Comparison of ENCODE assay signal across 1 cellular context in genomic region chr19:52028027-52028779, GRCh38.
TF ChIP-seq lines count a peak whose summit lies in the region.

ZNF614 (minus strand) TSS chr19:52028379; CDS start chr19:52025745, 2,634 bp downstream.

TF ChIP-seq in HepG2, 621 proteins besides CTCF, POLR2A, EP300 and RAD21 (continued from another document and continues in another):
- TF ChIP-seq BCLAF1 (IDR thresholded peaks at IDR 0.05) (no peak), DBP (CRISPR knock-in tag; IDR thresholded peaks at IDR 0.05; ENCODE audit: not compliant biosample characterization) (no peak), SP2 (CRISPR knock-in tag; IDR thresholded peaks at IDR 0.05) (no peak), ZNF207 (IDR thresholded peaks at IDR 0.05; ENCODE audit: borderline replicate concordance) (no peak), JDP2 (CRISPR knock-in tag; IDR thresholded peaks at IDR 0.05; ENCODE audit: borderline replicate concordance) (no peak), HDAC1 (CRISPR knock-in tag; IDR thresholded peaks at IDR 0.05) (peak; percentile 89), FOXA1 (IDR thresholded peaks at IDR 0.05) (no peak), FOXA1 (CRISPR knock-in tag; IDR thresholded peaks at IDR 0.05) (peak; percentile 24; the same call in 1 of the 2 replicates), KDM6A (CRISPR knock-in tag; IDR thresholded peaks at IDR 0.05; ENCODE audit: low read depth) (no peak), KLF13 (CRISPR knock-in tag; IDR thresholded peaks at IDR 0.05) (no peak), POGZ (CRISPR knock-in tag; IDR thresholded peaks at IDR 0.05) (peak; percentile 95), ZNF672 (CRISPR knock-in tag; IDR thresholded peaks at IDR 0.05) (no peak), DMAP1 (CRISPR knock-in tag; IDR thresholded peaks at IDR 0.05) (peak; percentile 96), CEBPG (CRISPR knock-in tag; IDR thresholded peaks at IDR 0.05) (peak; percentile 13), ZNF746 (CRISPR knock-in tag; IDR thresholded peaks at IDR 0.05) (no peak), ZFP1 (CRISPR knock-in tag; IDR thresholded peaks at IDR 0.05) (no peak), PRDM15 (CRISPR knock-in tag; IDR thresholded peaks at IDR 0.05) (no peak), ZNF660 (CRISPR knock-in tag; IDR thresholded peaks at IDR 0.05; ENCODE audit: borderline replicate concordance, low read depth) (no peak), TOPORS (CRISPR knock-in tag; IDR thresholded peaks at IDR 0.05) (peak; percentile 66; the same call in 1 of the 2 replicates), ZSCAN21 (CRISPR knock-in tag; IDR thresholded peaks at IDR 0.05; ENCODE audit: borderline replicate concordance) (peak; percentile 58; the same call in 1 of the 2 replicates), ZNF75D (CRISPR knock-in tag; IDR thresholded peaks at IDR 0.05; ENCODE audit: borderline replicate concordance) (no peak), TP53 (CRISPR knock-in tag; conservative IDR thresholded peaks at IDR 0.05) (0 out of 2 replicates have a peak, but pooled peaks have one; percentile 34), ZNF382 (CRISPR knock-in tag; IDR thresholded peaks at IDR 0.05; ENCODE audit: borderline replicate concordance) (no peak), MYNN (CRISPR knock-in tag; IDR thresholded peaks at IDR 0.05; ENCODE audit: low read depth) (no peak; the same call in 1 of the 2 replicates), ISL2 (CRISPR knock-in tag; IDR thresholded peaks at IDR 0.05) (no peak), SOX13 (IDR thresholded peaks at IDR 0.05) (no peak), SOX13 (CRISPR knock-in tag; conservative IDR thresholded peaks at IDR 0.05 in 1 of 2, IDR thresholded peaks at IDR 0.05 in 1 of 2) (peak in 1 of 2 experiments; percentile 41; a peak in 1 of 4 replicates), ZNF468 (CRISPR knock-in tag; IDR thresholded peaks at IDR 0.05) (no peak), SOX6 (IDR thresholded peaks at IDR 0.05) (no peak), SOX6 (CRISPR knock-in tag; IDR thresholded peaks at IDR 0.05) (peak; percentile 68), MYPOP (CRISPR knock-in tag; IDR thresholded peaks at IDR 0.05) (no peak; the same call in 1 of the 2 replicates), ZBTB44 (CRISPR knock-in tag; IDR thresholded peaks at IDR 0.05) (peak; percentile 42; the same call in 1 of the 2 replicates), ZNF430 (CRISPR knock-in tag; IDR thresholded peaks at IDR 0.05) (peak; percentile 90; the same call in 1 of the 2 replicates), NFE2 (CRISPR knock-in tag; IDR thresholded peaks at IDR 0.05) (no peak), GATAD2A (CRISPR knock-in tag; IDR thresholded peaks at IDR 0.05) (peak; percentile 38), ZNF235 (CRISPR knock-in tag; IDR thresholded peaks at IDR 0.05; ENCODE audit: borderline replicate concordance) (peak; percentile 64; the same call in 1 of the 2 replicates), MAF1 (CRISPR knock-in tag; IDR thresholded peaks at IDR 0.05; ENCODE audit: borderline replicate concordance) (0 out of 2 replicates have a peak, but pooled peaks have one; percentile 30), NCOA5 (CRISPR knock-in tag; IDR thresholded peaks at IDR 0.05) (no peak), HMG20A (CRISPR knock-in tag; IDR thresholded peaks at IDR 0.05; ENCODE audit: borderline replicate concordance) (no peak), ZC3H4 (CRISPR knock-in tag; IDR thresholded peaks at IDR 0.05; ENCODE audit: borderline replicate concordance) (0 out of 2 replicates have a peak, but pooled peaks have one; percentile 16), ZNF431 (CRISPR knock-in tag; IDR thresholded peaks at IDR 0.05; ENCODE audit: borderline replicate concordance, low read depth) (no peak; the same call in 1 of the 2 replicates), ZNF770 (CRISPR knock-in tag; IDR thresholded peaks at IDR 0.05) (0 out of 2 replicates have a peak, but pooled peaks have one; percentile 16), ASH2L (IDR thresholded peaks at IDR 0.05; ENCODE audit: insufficient read length, low read depth, low read length) (peak; percentile 87), KLF11 (CRISPR knock-in tag; IDR thresholded peaks at IDR 0.05) (no peak), ZNF619 (CRISPR knock-in tag; IDR thresholded peaks at IDR 0.05) (no peak), ZFP82 (CRISPR knock-in tag; IDR thresholded peaks at IDR 0.05; ENCODE audit: borderline replicate concordance) (no peak), ZMAT5 (CRISPR knock-in tag; IDR thresholded peaks at IDR 0.05; ENCODE audit: borderline replicate concordance, low read depth) (no peak), NFRKB (IDR thresholded peaks at IDR 0.05) (peak; percentile 81; the same call in 1 of the 2 replicates), ZNF580 (CRISPR knock-in tag; IDR thresholded peaks at IDR 0.05; ENCODE audit: borderline replicate concordance, low read depth) (peak; percentile 97), ZNF616 (CRISPR knock-in tag; IDR thresholded peaks at IDR 0.05; ENCODE audit: low read depth) (0 out of 2 replicates have a peak, but pooled peaks have one; percentile 27), THRA (CRISPR knock-in tag; IDR thresholded peaks at IDR 0.05; ENCODE audit: borderline replicate concordance) (peak; percentile 32; the same call in 1 of the 2 replicates), ZSCAN12 (CRISPR knock-in tag; IDR thresholded peaks at IDR 0.05) (no peak; the same call in 1 of the 2 replicates), CEBPB (IDR thresholded peaks at IDR 0.05; ENCODE audit: borderline replicate concordance, low read depth, low read length) (no peak), POLR2AphosphoS2 (IDR thresholded peaks at IDR 0.05; ENCODE audit: low read depth, low read length) (no peak), ZNF7 (CRISPR knock-in tag; IDR thresholded peaks at IDR 0.05) (no peak), TMF1 (CRISPR knock-in tag; IDR thresholded peaks at IDR 0.05; ENCODE audit: low read depth) (peak; percentile 84; the same call in 1 of the 2 replicates), ZNF101 (CRISPR knock-in tag; IDR thresholded peaks at IDR 0.05; ENCODE audit: borderline replicate concordance, low read depth) (no peak), LBX2 (CRISPR knock-in tag; IDR thresholded peaks at IDR 0.05; ENCODE audit: borderline replicate concordance) (no peak)
